8 cellular contexts compared by ENCODE assay signal in the genomic region with DNA sequence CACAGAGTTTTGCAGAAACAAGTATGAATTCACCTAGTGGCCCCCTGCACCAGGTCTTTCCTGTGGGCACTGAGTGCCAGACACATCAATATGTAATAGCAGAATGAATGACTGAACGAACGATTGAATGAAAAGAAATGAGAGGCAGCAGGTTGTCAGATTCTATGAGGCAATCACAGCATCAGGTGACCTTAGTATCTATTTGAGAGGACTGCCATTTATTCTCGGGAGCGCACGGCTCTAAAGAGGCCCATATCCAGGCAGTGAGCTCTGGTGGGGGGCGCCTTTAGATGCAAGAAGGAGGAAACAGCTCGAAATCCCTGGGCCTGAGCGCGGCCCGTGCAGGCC. TPM values are rescaled to one million over a fixed set of nuclear protein-coding genes. Genes with fewer than 3 reads are reported as not detected.
DNase-seq lines count a peak whose midpoint lies in the region; ATAC-seq, FAIRE-seq and TF ChIP-seq lines count a peak whose summit lies in the region.

No MANE protein-coding gene starts in this region.

- TF ChIP-seq POLR2A in lower leg skin (IDR thresholded peaks at IDR 0.05), result no peak

- peak overlapping the region; percentile 84 for H3K4me2 ChIP-seq in astrocyte (ENCODE audit: low read length)

- H3K4me3 ChIP-seq in astrocyte (ENCODE audit: insufficient read depth, low read depth, low read length) (peak overlapping the region; percentile 62), lower leg skin (ENCODE audit: low read depth, poor library complexity, severe bottlenecking) (peak overlapping the region; percentile 52), tibial artery (peak overlapping the region; percentile 72 to 79)

- H3K27me3 ChIP-seq in astrocyte (ENCODE audit: insufficient read depth, low read length) (no peaks in the 10 kb centered on the region), tibial artery (no peaks in the 10 kb centered on the region)

- DNase-seq in NCI-H146 (lab: John Stamatoyannopoulos, UW) (peak; percentile 43), NCI-H146 treated with DMSO at 0.1 percent for 48 hours (lab: John Stamatoyannopoulos, UW; ENCODE audit: unreplicated experiment) (no peak), astrocyte (ENCODE audit: low read depth) (no peak), lower leg skin (ENCODE audit: low spot score in 2 of 2) (no peak), tibial artery (no peak), GOT3 (lab: John Stamatoyannopoulos, UW) (no peak), epidermal melanocyte (ENCODE audit: insufficient read length, low spot score) (no peak)

- H3K36me3 Mint-ChIP-seq in astrocyte (ENCODE audit: low read depth, unreplicated experiment), result peaks cover 6% of the 10 kb centered on the region

- H3K36me3 ChIP-seq in astrocyte (ENCODE audit: insufficient read depth, low read length) (no peaks in the 10 kb centered on the region), tibial artery (peaks cover 0 to 18% (median 13%) of the 10 kb centered on the region in 3 donors)

- H3K27ac ChIP-seq in astrocyte (ENCODE audit: low read depth, low read length), result no peak overlapping the region
- peak overlapping the region; percentile 86 to 92 for H3K27ac ChIP-seq in tibial artery

- no peak for TF ChIP-seq CTCF in astrocyte (IDR thresholded peaks at IDR 0.05; ENCODE audit: insufficient read depth, low read depth, low read length)
- TF ChIP-seq CTCF in lower leg skin (IDR thresholded peaks at IDR 0.05), result no peak
- no peak for TF ChIP-seq CTCF in tibial artery (IDR thresholded peaks at IDR 0.05)

- H3K4me1 ChIP-seq in astrocyte (ENCODE audit: insufficient read depth, low read length), result peaks cover 12% of the 10 kb centered on the region
- H3K4me1 ChIP-seq in tibial artery, result peaks cover 0 to 38% (median 20%) of the 10 kb centered on the region in 4 donors

- no peaks in the 10 kb centered on the region for H3K79me2 ChIP-seq in astrocyte (ENCODE audit: insufficient read depth, low read length)

- H3K27me3 Mint-ChIP-seq in astrocyte (ENCODE audit: low read depth, unreplicated experiment), result peaks cover 9% of the 10 kb centered on the region

- ATAC-seq in HG03565 (IDR thresholded peaks at IDR 0.05; ENCODE audit: unreplicated experiment), result peak; percentile 7

- no peak for FAIRE-seq in astrocyte (lab: Jason Lieb, UNC)

- H4K20me1 ChIP-seq in astrocyte (ENCODE audit: insufficient read depth, low read length), result no peaks in the 10 kb centered on the region

- H3K9me3 Mint-ChIP-seq in astrocyte (ENCODE audit: unreplicated experiment), result no peaks in the 10 kb centered on the region

- intact Hi-C loops in lower leg skin (cut with DNase I; ENCODE audit: low total_unique reads) (no loop called here), tibial artery (cut with DNase I; ENCODE audit: low total_unique reads) (loop anchor here (5.0 kb wide), 1 partner anchor 40 kb away; no protein-coding TSS in a partner anchor)

- peaks cover 4% of the 10 kb centered on the region for H3K4me1 Mint-ChIP-seq in astrocyte (ENCODE audit: low read depth, unreplicated experiment)

- H2AFZ ChIP-seq in astrocyte (ENCODE audit: low read depth, low read length), result peak overlapping the region; percentile 91

- H3K9me3 ChIP-seq in astrocyte (ENCODE audit: insufficient read depth, low read depth, low read length) (no peaks in the 10 kb centered on the region), tibial artery (no peaks in the 10 kb centered on the region)

- 7 to 9% methylated on average over 10 of the region's 10 CpGs for WGBS in lower leg skin, 2 donors

- no peak overlapping the region for H3K27ac Mint-ChIP-seq in astrocyte (ENCODE audit: unreplicated experiment)

- H3K9ac ChIP-seq in astrocyte (ENCODE audit: low read length), result peak overlapping the region; percentile 71

- peak overlapping the region; percentile 90 for H3K4me3 Mint-ChIP-seq in astrocyte (ENCODE audit: unreplicated experiment)

RNA-seq across cellular contexts. Expression of a gene that starts 0.5 kb away (rescaled TPM):
- total RNA-seq in astrocyte, result 27.0 and 32.0 TPM in 2 replicates
- 10 to 100 TPM; 10.1 to 25.6 (median 17.9) TPM for total RNA-seq in lower leg skin
